In genomic region chr14:105628126-105628525, GRCh38 we compare ENCODE assay signal across 8 cellular contexts.
DNase-seq lines count a peak whose midpoint lies in the region; ATAC-seq and TF ChIP-seq lines count a peak whose summit lies in the region.
"Not testable (repeated sequence)": the region's sequence is repeated elsewhere in the genome, so short reads cannot be mapped to it uniquely, and the experiment has no call there.

No MANE protein-coding gene starts in this region.

- peak overlapping the region; percentile 9; the same call in 1 of the 2 replicates for H3K9ac ChIP-seq in OCI-LY3 (ENCODE audit: low read length)

- not testable (repeated sequence) for H3K9me2 ChIP-seq in DOHH2 (replicated peaks; ENCODE audit: control insufficient read depth, low read length)

- DNase-seq in A673 (ENCODE audit: low spot score); stimulated activated naive B cell treated with anti-CD40 and anti-IgM and Interleukin-4, amounts not matched to agents 10 μg/mL and 1 μg/mL and 100 μg/mL, for 72 hours: not testable (repeated sequence)
- DNase-seq in H7: peak; percentile 31
- peak; percentile 76 for DNase-seq in chondrocyte (ENCODE audit: low spot score)
- peak in 1 of 2 donors; percentile 9 for DNase-seq in memory B cell (ENCODE audit: low spot score in 2 of 2)
- peak; percentile 62 for DNase-seq in posterior vena cava (ENCODE audit: low spot score)

- H3K27ac ChIP-seq in A673 (ENCODE audit: low read depth, low read length, poor library complexity, severe bottlenecking): peak overlapping the region; percentile 96
- H3K27ac ChIP-seq in DOHH2 (ENCODE audit: low read depth, low read length): peak overlapping the region; percentile 74
- H3K27ac ChIP-seq in OCI-LY3 (ENCODE audit: low read length): not testable (repeated sequence)

- H3F3A ChIP-seq in DOHH2 (ENCODE audit: control insufficient read depth, insufficient read depth): not testable (repeated sequence)

- H4K20me1 ChIP-seq in DOHH2 (ENCODE audit: control insufficient read depth, insufficient read depth, low read depth, low read length); OCI-LY3 (ENCODE audit: insufficient read depth, low read length): not testable (repeated sequence)

- H3K27me3 Mint-ChIP-seq in chondrocyte (ENCODE audit: low read depth); memory B cell; stimulated activated naive B cell treated with anti-CD40 and anti-IgM and Interleukin-4, amounts not matched to agents 10 μg/mL and 1 μg/mL and 100 μg/mL, for 72 hours: not testable (repeated sequence)

- intact Hi-C loops in A673 (cut with micrococcal nuclease; ENCODE audit: unreplicated experiment); posterior vena cava (cut with DNase I): not testable (repeated sequence)

- not testable (repeated sequence) for H3K27me3 ChIP-seq in A673 (replicated peaks; ENCODE audit: insufficient read depth, low read depth, low read length, poor library complexity); H7 (ENCODE audit: control insufficient read depth, insufficient read depth, low read length); OCI-LY3 (ENCODE audit: low read depth, low read length)
- peaks cover 24% of the 10 kb centered on the region for H3K27me3 ChIP-seq in DOHH2 (ENCODE audit: control insufficient read depth, low read length)

- POLR2A ChIA-PET in A673 (lab: Charles Lee; ENCODE audit: low non-redundant PET): interaction anchor here (0.6 kb wide), 1 partner anchor 217 kb away, joined by 16 read pairs; no protein-coding TSS in a partner anchor

- ATAC-seq in memory B cell (ENCODE audit: low read depth); stimulated activated naive B cell treated with anti-CD40 and anti-IgM and Interleukin-4, amounts not matched to agents 10 μg/mL and 1 μg/mL and 100 μg/mL, for 72 hours (replicated peaks): not testable (repeated sequence)

- not testable (repeated sequence) for H3K27ac Mint-ChIP-seq in chondrocyte (ENCODE audit: unreplicated experiment)
- H3K27ac Mint-ChIP-seq in memory B cell: peak overlapping the region; percentile 35
- H3K27ac Mint-ChIP-seq in stimulated activated naive B cell treated with anti-CD40 and anti-IgM and Interleukin-4, amounts not matched to agents 10 μg/mL and 1 μg/mL and 100 μg/mL, for 72 hours: peak overlapping the region; percentile 99

- H3K4me1 ChIP-seq in A673 (ENCODE audit: insufficient read depth, low read length, poor library complexity, severe bottlenecking) (peaks cover 25% of the 10 kb centered on the region), OCI-LY3 (ENCODE audit: low read length) (peaks cover 42% of the 10 kb centered on the region)
- H3K4me1 ChIP-seq in DOHH2 (ENCODE audit: control insufficient read depth, low read length): not testable (repeated sequence)

- not testable (repeated sequence) for H2AFZ ChIP-seq in OCI-LY3 (ENCODE audit: low read depth, low read length)

- peak overlapping the region; percentile 47 for H3K4me2 ChIP-seq in DOHH2 (ENCODE audit: low read length)
- not testable (repeated sequence) for H3K4me2 ChIP-seq in OCI-LY3 (ENCODE audit: low read length)

- BruUV-seq in A673 (replicated peaks; lab: Mats Ljungman, UMichigan): not testable (repeated sequence)

- H3K36me3 ChIP-seq in A673 (ENCODE audit: insufficient read depth, low read length, poor library complexity, severe bottlenecking); H7 (replicated peaks; ENCODE audit: control insufficient read depth, insufficient read depth, low read length); OCI-LY3 (replicated peaks; ENCODE audit: low read depth, low read length): not testable (repeated sequence)
- H3K36me3 ChIP-seq in DOHH2 (ENCODE audit: control insufficient read depth, low read length): peaks cover 23% of the 10 kb centered on the region

- H3K79me2 ChIP-seq in DOHH2 (ENCODE audit: control insufficient read depth, low read length); OCI-LY3 (ENCODE audit: low read length): not testable (repeated sequence)

- CTCF ChIA-PET in A673 (lab: Charles Lee): interaction anchor here (0.6 kb wide), 1 partner anchor 936 kb away, joined by 4 read pairs; no protein-coding TSS in a partner anchor

- H3K4me1 Mint-ChIP-seq in chondrocyte (ENCODE audit: low read depth): not testable (repeated sequence)
- peaks cover 19% of the 10 kb centered on the region for H3K4me1 Mint-ChIP-seq in memory B cell
- H3K4me1 Mint-ChIP-seq in stimulated activated naive B cell treated with anti-CD40 and anti-IgM and Interleukin-4, amounts not matched to agents 10 μg/mL and 1 μg/mL and 100 μg/mL, for 72 hours: peaks cover 36 to 53% of the 10 kb centered on the region in 2 donors

- not testable (repeated sequence) for H3K36me3 Mint-ChIP-seq in chondrocyte (ENCODE audit: low read depth); memory B cell
- H3K36me3 Mint-ChIP-seq in stimulated activated naive B cell treated with anti-CD40 and anti-IgM and Interleukin-4, amounts not matched to agents 10 μg/mL and 1 μg/mL and 100 μg/mL, for 72 hours: peaks cover 50 to 73% of the 10 kb centered on the region in 2 donors

- not testable (repeated sequence) for TF ChIP-seq CTCF in A673 (conservative IDR thresholded peaks at IDR 0.05; ENCODE audit: low read depth, low read length); DOHH2 (IDR thresholded peaks at IDR 0.05; ENCODE audit: low read depth, low read length, poor library complexity, severe bottlenecking); OCI-LY3 (IDR thresholded peaks at IDR 0.05; ENCODE audit: low read depth, low read length); chondrocyte (IDR thresholded peaks at IDR 0.05)

- H3K4me3 Mint-ChIP-seq in chondrocyte (ENCODE audit: unreplicated experiment): not testable (repeated sequence)
- H3K4me3 Mint-ChIP-seq in memory B cell: peak overlapping the region; percentile 64
- H3K4me3 Mint-ChIP-seq in stimulated activated naive B cell treated with anti-CD40 and anti-IgM and Interleukin-4, amounts not matched to agents 10 μg/mL and 1 μg/mL and 100 μg/mL, for 72 hours: peak overlapping the region; percentile 98 to 99

- H3K4me3 ChIP-seq in A673 (ENCODE audit: low read depth, low read length, poor library complexity, severe bottlenecking); H7 (ENCODE audit: insufficient read depth, low read depth, low read length): not testable (repeated sequence)
- peak overlapping the region; percentile 52 for H3K4me3 ChIP-seq in DOHH2 (ENCODE audit: low read length)
- peak overlapping the region; percentile 37; the same call in 1 of the 2 replicates for H3K4me3 ChIP-seq in OCI-LY3 (ENCODE audit: low read length)

- peaks cover 19% of the 10 kb centered on the region for H3K9me3 Mint-ChIP-seq in chondrocyte (ENCODE audit: low read depth)
- not testable (repeated sequence) for H3K9me3 Mint-ChIP-seq in memory B cell
- peaks cover 12 to 13% of the 10 kb centered on the region in 2 donors for H3K9me3 Mint-ChIP-seq in stimulated activated naive B cell treated with anti-CD40 and anti-IgM and Interleukin-4, amounts not matched to agents 10 μg/mL and 1 μg/mL and 100 μg/mL, for 72 hours

- not testable (repeated sequence) for H3K9me3 ChIP-seq in A673 (ENCODE audit: low read depth, low read length, poor library complexity, severe bottlenecking); DOHH2 (ENCODE audit: control insufficient read depth, insufficient read depth, low read length); OCI-LY3 (ENCODE audit: insufficient read depth, low read length)
